ENCODE assay signal across 12 cellular contexts in the genomic region with DNA sequence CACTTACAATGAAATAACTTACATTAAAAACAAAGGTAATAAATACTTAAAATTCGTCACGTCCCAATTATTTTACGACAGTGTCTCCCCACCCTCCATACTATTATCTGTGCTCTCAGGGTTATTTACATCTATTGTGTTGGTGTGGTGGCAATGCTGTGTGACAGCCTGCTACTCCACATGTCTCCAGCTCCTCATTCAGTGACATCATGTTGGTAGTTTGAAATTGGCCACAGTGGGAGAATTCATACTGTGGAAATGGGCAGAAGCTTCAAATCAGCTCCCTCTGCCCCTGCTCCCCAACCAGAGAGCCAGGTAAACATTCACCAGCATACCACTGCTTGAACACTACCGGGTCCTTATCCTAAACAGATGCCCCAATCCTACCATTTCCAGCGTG. TPM values are rescaled to one million over a fixed set of nuclear protein-coding genes. Genes with fewer than 3 reads are reported as not detected.
A peak's percentile ranks its signal among the peaks of the same experiment; 100 is the strongest.
DNase-seq lines count a peak whose midpoint lies in the region; TF ChIP-seq lines count a peak whose summit lies in the region.
"Had no signal": no experiment of that assay in that cellular context is flagged by ENCODE, and none has a peak within 500 bp of the region (broad histone marks: within the 10 kb centered on the region; RNA-seq: fewer than 3 reads in every experiment).

No MANE protein-coding gene starts in this region.

- CTCF ChIA-PET in PC-9 (lab: Charles Lee): no interaction called here

- H3K27ac ChIP-seq in PC-9 (no peak overlapping the region), osteoblast (ENCODE audit: low read depth, low read length) (peak overlapping the region; percentile 40), ascending aorta (no peak overlapping the region)

- peaks cover 56% of the 10 kb centered on the region for H3F3A ChIP-seq in PC-9 (ENCODE audit: insufficient read depth, low read depth)

- intact Hi-C loops in PC-9 (cut with micrococcal nuclease; ENCODE audit: unreplicated experiment): no loop called here
- intact Hi-C loops in ascending aorta (cut with DNase I): no loop called here

- BruUV-seq in PC-9 (replicated peaks; lab: Mats Ljungman, UMichigan): no TSS peak

- H3K9me2 ChIP-seq in PC-9 (ENCODE audit: insufficient read depth): no peaks in the 10 kb centered on the region

- peaks cover 72% of the 10 kb centered on the region for H3K4me1 ChIP-seq in PC-9 (replicated peaks; ENCODE audit: insufficient read depth)
- H3K4me1 ChIP-seq in osteoblast (ENCODE audit: insufficient read depth, low read length): peaks cover 40% of the 10 kb centered on the region
- peaks cover 6 to 14% of the 10 kb centered on the region in 2 donors for H3K4me1 ChIP-seq in ascending aorta

- H3K79me2 ChIP-seq in PC-9 (ENCODE audit: low read depth) (peaks cover 56% of the 10 kb centered on the region), osteoblast (ENCODE audit: insufficient read depth, low read length) (no peaks in the 10 kb centered on the region)

- H3K4me3 ChIP-seq in PC-9: no peak overlapping the region
- H3K4me3 ChIP-seq in osteoblast (ENCODE audit: insufficient read depth, low read length): no peak overlapping the region
- no peak overlapping the region for H3K4me3 ChIP-seq in ascending aorta
- H3K4me3 ChIP-seq: MG63 had no signal

- H3K27me3 ChIP-seq in PC-9 (ENCODE audit: insufficient read depth, low read depth) (no peaks in the 10 kb centered on the region), osteoblast (ENCODE audit: insufficient read depth, low read length) (no peaks in the 10 kb centered on the region), ascending aorta (no peaks in the 10 kb centered on the region)
- H3K27me3 ChIP-seq: MG63 had no signal

- H2AFZ ChIP-seq in PC-9 (no peak overlapping the region), osteoblast (ENCODE audit: low read length) (no peak overlapping the region)

- DNase-seq in PC-9 (no peak), cerebellum (ENCODE audit: low spot score) (peak; percentile 75), osteoblast (ENCODE audit: insufficient read length, low spot score, missing footprints) (no peak), HPDE6-E6E7 (ENCODE audit: extremely low spot score) (no peak), ascending aorta (ENCODE audit: low spot score in 2 of 2) (no peak)
- DNase-seq in activated CD4-positive, CD25-positive, alpha-beta regulatory T cell treated with anti-CD3 and anti-CD28 coated beads, Interleukin-2, amount 50 U/mL, for 72 hours: no peak
- DNase-seq in activated CD4-positive, CD25-positive, alpha-beta regulatory T cell (lab: John Stamatoyannopoulos, UW): no peak
- DNase-seq: H7, MG63, NCI-H1092 treated with DMSO at 0.1 percent for 48 hours, NCI-H524, SIG-M5 had no signal

- TF ChIP-seq CTCF in PC-9 (conservative IDR thresholded peaks at IDR 0.05) (no peak), osteoblast (IDR thresholded peaks at IDR 0.05; ENCODE audit: extremely low read depth, low read depth, low read length) (no peak), ascending aorta (IDR thresholded peaks at IDR 0.05) (no peak)

- H4K20me1 ChIP-seq in PC-9 (ENCODE audit: insufficient read depth): no peaks in the 10 kb centered on the region
- no peaks in the 10 kb centered on the region for H4K20me1 ChIP-seq in osteoblast (ENCODE audit: insufficient read depth, low read length)

- H3K36me3 ChIP-seq in PC-9 (ENCODE audit: low read depth) (peaks cover 16% of the 10 kb centered on the region), osteoblast (ENCODE audit: insufficient read depth, low read length) (no peaks in the 10 kb centered on the region), ascending aorta (no peaks in the 10 kb centered on the region)
- H3K36me3 ChIP-seq: MG63 had no signal

- H3K9me3 ChIP-seq in PC-9 (ENCODE audit: insufficient read depth, low read depth) (no peaks in the 10 kb centered on the region), osteoblast (ENCODE audit: low read depth, low read length) (no peaks in the 10 kb centered on the region), ascending aorta (no peaks in the 10 kb centered on the region)
- H3K9me3 ChIP-seq: MG63 had no signal

- POLR2A ChIA-PET in PC-9 (lab: Charles Lee; ENCODE audit: unreplicated experiment): no interaction called here

- peak overlapping the region; percentile 21 for H3K4me2 ChIP-seq in PC-9
- no peak overlapping the region for H3K4me2 ChIP-seq in osteoblast (ENCODE audit: insufficient read depth, low read length)

RNA-seq across cellular contexts. Expression of a gene that starts 6.3 kb away (rescaled TPM):
- total RNA-seq in PC-9 (2021): 17.4 and 23.5 TPM in 2 replicates
- not detected for total RNA-seq in cerebellum
- under 0.01 and 0.29 TPM in 2 replicates for total RNA-seq in osteoblast
- not detected for total RNA-seq in ascending aorta

RNA-seq across cellular contexts. Expression of a gene that starts 51.9 kb away (rescaled TPM):
- total RNA-seq in PC-9 (2021) (138 and 211 TPM in 2 replicates), cerebellum (14.5 TPM), osteoblast (666 and 801 TPM in 2 replicates), ascending aorta (1,295 TPM)
